Comparison of ENCODE assay signal across 8 cellular contexts in genomic region chr5:108003178-108003577, GRCh38.
A peak's percentile ranks its signal among the peaks of the same experiment; 100 is the strongest.
DNase-seq lines count a peak whose midpoint lies in the region; ATAC-seq, FAIRE-seq and TF ChIP-seq lines count a peak whose summit lies in the region.

No MANE protein-coding gene starts in this region.

- no peaks in the 10 kb centered on the region for H4K20me1 ChIP-seq in KMS-11 (ENCODE audit: insufficient read depth)

- H3K27ac Mint-ChIP-seq in brain (peak overlapping the region in 2 of 5 experiments; percentile 70 to 74), type B pancreatic cell (no peak overlapping the region)

- H3K36me3 Mint-ChIP-seq in brain (no peaks in the 10 kb centered on the region), type B pancreatic cell (no peaks in the 10 kb centered on the region)

- peak; percentile 18 for DNase-seq in GM12891 (ENCODE audit: insufficient read length, low spot score)
- peak; percentile 10 for DNase-seq in mucosa of gallbladder (ENCODE audit: low spot score)
- no peak for DNase-seq in T-helper 9 cell
- no peak for DNase-seq in NCI-H146 treated with DMSO at 0.1 percent for 48 hours (lab: John Stamatoyannopoulos, UW; ENCODE audit: unreplicated experiment)
- no peak for DNase-seq in type B pancreatic cell (ENCODE audit: extremely low spot score, unreplicated experiment)

- no peaks in the 10 kb centered on the region for H3K36me3 ChIP-seq in KMS-11 (ENCODE audit: insufficient read depth)

- peaks cover 13% of the 10 kb centered on the region for H3K4me1 ChIP-seq in KMS-11 (ENCODE audit: low read depth, poor library complexity, severe bottlenecking)

- ATAC-seq in GM21515 (IDR thresholded peaks at IDR 0.05; ENCODE audit: unreplicated experiment) = peak; percentile 94

- H3K4me2 ChIP-seq in KMS-11 = peak overlapping the region; percentile 64

- no peak overlapping the region for H3K9ac ChIP-seq in KMS-11

- no peaks in the 10 kb centered on the region for H3K79me2 ChIP-seq in KMS-11 (ENCODE audit: insufficient read depth, low read depth)

- peak; percentile 87 for FAIRE-seq in GM12891 (lab: Jason Lieb, UNC)

- 0 out of 2 replicates have a peak overlapping the region, but pooled peaks have one; percentile 19 for H2AFZ ChIP-seq in KMS-11 (ENCODE audit: low read depth)

- H3K4me3 Mint-ChIP-seq in brain (peak overlapping the region in 4 of 5 experiments; percentile 15 to 84 (median 70)), type B pancreatic cell (no peak overlapping the region)

- no peaks in the 10 kb centered on the region for H3K27me3 Mint-ChIP-seq in brain
- no peaks in the 10 kb centered on the region for H3K27me3 Mint-ChIP-seq in type B pancreatic cell

- no peak for TF ChIP-seq POLR2A in GM12891 (IDR thresholded peaks at IDR 0.05; ENCODE audit: low read depth, low read length)

- no peaks in the 10 kb centered on the region for H3K9me3 Mint-ChIP-seq in brain
- no peaks in the 10 kb centered on the region for H3K9me3 Mint-ChIP-seq in type B pancreatic cell

- TF ChIP-seq CTCF in KMS-11 (conservative IDR thresholded peaks at IDR 0.05; ENCODE audit: low read depth, low read length) (no peak), brain (conservative IDR thresholded peaks at IDR 0.05) (no peak), type B pancreatic cell (conservative IDR thresholded peaks at IDR 0.05) (no peak)

- H3K4me1 Mint-ChIP-seq in brain = peaks cover 9% of the 10 kb centered on the region
- peaks cover 3% of the 10 kb centered on the region for H3K4me1 Mint-ChIP-seq in type B pancreatic cell (ENCODE audit: unreplicated experiment)

- H3K27ac ChIP-seq in KMS-11 = peak overlapping the region; percentile 12; the same call in 1 of the 2 replicates

- no peaks in the 10 kb centered on the region for H3K27me3 ChIP-seq in KMS-11 (ENCODE audit: insufficient read depth, low read depth)

- H3K4me3 ChIP-seq in KMS-11 (IDR thresholded peaks at IDR 0.05; ENCODE audit: insufficient read depth, low read depth, low read length) = no peak overlapping the region

TF ChIP-seq in GM12891, 5 proteins besides CTCF, POLR2A, EP300 and RAD21:
- TF ChIP-seq SPI1 (IDR thresholded peaks at IDR 0.05; ENCODE audit: low read depth, low read length) = no peak
- no peak for TF ChIP-seq POU2F2 (IDR thresholded peaks at IDR 0.05; ENCODE audit: low read depth, low read length)
- TF ChIP-seq POLR2AphosphoS5 (IDR thresholded peaks at IDR 0.05; ENCODE audit: low read depth, low read length) = no peak
- TF ChIP-seq TAF1 (IDR thresholded peaks at IDR 0.05; ENCODE audit: low read depth, low read length) = no peak
- TF ChIP-seq PAX5 (IDR thresholded peaks at IDR 0.05; ENCODE audit: insufficient read depth, low read length, severe bottlenecking) = no peak

Comparison
In these comparisons a context has a peak if more than half of its experiments do, and no peak if none do; other contexts are left out.
1. DNase-seq: peak in GM12891 (single experiment) and mucosa of gallbladder (single experiment); none in T-helper 9 cell (single experiment), NCI-H146 treated with DMSO at 0.1 percent for 48 hours (single experiment) and type B pancreatic cell (single experiment).